3 cellular contexts compared by ENCODE assay signal in genomic region chr14:100915582-100915981, GRCh38.
A peak's percentile ranks its signal among the peaks of the same experiment; 100 is the strongest.
TF ChIP-seq lines count a peak whose summit lies in the region.

No MANE protein-coding gene starts in this region.

TF ChIP-seq in A549, 52 proteins besides CTCF, POLR2A, EP300 and RAD21 (continued from another document):
- TF ChIP-seq MAFK (IDR thresholded peaks at IDR 0.05; ENCODE audit: partially characterized antibody) (peak; percentile 19), CHD4 (IDR thresholded peaks at IDR 0.05; ENCODE audit: borderline replicate concordance) (no peak), CEBPB (IDR thresholded peaks at IDR 0.05) (no peak), RCOR1 (IDR thresholded peaks at IDR 0.05; ENCODE audit: low read depth, low read length) (no peak), EHMT2 (IDR thresholded peaks at IDR 0.05; ENCODE audit: low read depth) (no peak)
- TF ChIP-seq, protein P1, sequence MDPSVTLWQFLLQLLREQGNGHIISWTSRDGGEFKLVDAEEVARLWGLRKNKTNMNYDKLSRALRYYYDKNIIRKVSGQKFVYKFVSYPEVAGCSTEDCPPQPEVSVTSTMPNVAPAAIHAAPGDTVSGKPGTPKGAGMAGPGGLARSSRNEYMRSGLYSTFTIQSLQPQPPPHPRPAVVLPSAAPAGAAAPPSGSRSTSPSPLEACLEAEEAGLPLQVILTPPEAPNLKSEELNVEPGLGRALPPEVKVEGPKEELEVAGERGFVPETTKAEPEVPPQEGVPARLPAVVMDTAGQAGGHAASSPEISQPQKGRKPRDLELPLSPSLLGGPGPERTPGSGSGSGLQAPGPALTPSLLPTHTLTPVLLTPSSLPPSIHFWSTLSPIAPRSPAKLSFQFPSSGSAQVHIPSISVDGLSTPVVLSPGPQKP (IDR thresholded peaks at IDR 0.05; ENCODE audit: low read depth, low read length) = no peak

TF ChIP-seq in HEK293, 187 proteins besides CTCF, POLR2A, EP300 and RAD21:
- TF ChIP-seq, protein P2, sequence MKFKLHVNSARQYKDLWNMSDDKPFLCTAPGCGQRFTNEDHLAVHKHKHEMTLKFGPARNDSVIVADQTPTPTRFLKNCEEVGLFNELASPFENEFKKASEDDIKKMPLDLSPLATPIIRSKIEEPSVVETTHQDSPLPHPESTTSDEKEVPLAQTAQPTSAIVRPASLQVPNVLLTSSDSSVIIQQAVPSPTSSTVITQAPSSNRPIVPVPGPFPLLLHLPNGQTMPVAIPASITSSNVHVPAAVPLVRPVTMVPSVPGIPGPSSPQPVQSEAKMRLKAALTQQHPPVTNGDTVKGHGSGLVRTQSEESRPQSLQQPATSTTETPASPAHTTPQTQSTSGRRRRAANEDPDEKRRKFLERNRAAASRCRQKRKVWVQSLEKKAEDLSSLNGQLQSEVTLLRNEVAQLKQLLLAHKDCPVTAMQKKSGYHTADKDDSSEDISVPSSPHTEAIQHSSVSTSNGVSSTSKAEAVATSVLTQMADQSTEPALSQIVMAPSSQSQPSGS (tag by site-specific recombination; IDR thresholded peaks at IDR 0.05; ENCODE audit: low read depth) = peak; percentile 65
- TF ChIP-seq, protein P3, sequence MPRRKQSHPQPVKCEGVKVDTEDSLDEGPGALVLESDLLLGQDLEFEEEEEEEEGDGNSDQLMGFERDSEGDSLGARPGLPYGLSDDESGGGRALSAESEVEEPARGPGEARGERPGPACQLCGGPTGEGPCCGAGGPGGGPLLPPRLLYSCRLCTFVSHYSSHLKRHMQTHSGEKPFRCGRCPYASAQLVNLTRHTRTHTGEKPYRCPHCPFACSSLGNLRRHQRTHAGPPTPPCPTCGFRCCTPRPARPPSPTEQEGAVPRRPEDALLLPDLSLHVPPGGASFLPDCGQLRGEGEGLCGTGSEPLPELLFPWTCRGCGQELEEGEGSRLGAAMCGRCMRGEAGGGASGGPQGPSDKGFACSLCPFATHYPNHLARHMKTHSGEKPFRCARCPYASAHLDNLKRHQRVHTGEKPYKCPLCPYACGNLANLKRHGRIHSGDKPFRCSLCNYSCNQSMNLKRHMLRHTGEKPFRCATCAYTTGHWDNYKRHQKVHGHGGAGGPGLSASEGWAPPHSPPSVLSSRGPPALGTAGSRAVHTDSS (tag by site-specific recombination; IDR thresholded peaks at IDR 0.05) = no peak

TF ChIP-seq in K562, 482 proteins besides CTCF, POLR2A, EP300 and RAD21 (continued from another document):
- no peak for TF ChIP-seq JUND (IDR thresholded peaks at IDR 0.05; ENCODE audit: borderline replicate concordance, low read depth, low read length)
- TF ChIP-seq JUND (tag; IDR thresholded peaks at IDR 0.05; ENCODE audit: borderline replicate concordance, low read depth, low read length) = no peak; the same call in 2 of the 3 replicates
- TF ChIP-seq, protein P4, sequence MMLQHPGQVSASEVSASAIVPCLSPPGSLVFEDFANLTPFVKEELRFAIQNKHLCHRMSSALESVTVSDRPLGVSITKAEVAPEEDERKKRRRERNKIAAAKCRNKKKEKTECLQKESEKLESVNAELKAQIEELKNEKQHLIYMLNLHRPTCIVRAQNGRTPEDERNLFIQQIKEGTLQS (IDR thresholded peaks at IDR 0.05) = peak; percentile 18; the same call in 1 of the 2 replicates
- TF ChIP-seq, protein P4 (CRISPR knock-in tag; conservative IDR thresholded peaks at IDR 0.05) = no peak
